24 cellular contexts compared by ENCODE assay signal in genomic region chr2:105708697-105709096, GRCh38.
"Had no signal": no experiment of that assay in that cellular context is flagged by ENCODE, and none has a peak within 500 bp of the region (broad histone marks: within the 10 kb centered on the region; RNA-seq: fewer than 3 reads in every experiment).

No MANE protein-coding gene starts in this region.

- H2AFZ ChIP-seq: parathyroid adenoma had no signal

- H3K4me3 Mint-ChIP-seq: activated T-cell treated with anti-CD3 and anti-CD28 coated beads, Interleukin-2, amount 50 U/mL, for 72 hours; immature natural killer cell; mesothelial cell of epicardium; naive thymus-derived CD4-positive, alpha-beta T cell; type B pancreatic cell had no signal

- H3K9me3 Mint-ChIP-seq: activated naive CD4-positive, alpha-beta T cell treated with anti-CD3 and anti-CD28 coated beads, Interleukin-2, amount 50 U/mL, for 72 hours; immature natural killer cell had no signal

- H3K4me1 Mint-ChIP-seq: immature natural killer cell, mesothelial cell of epicardium had no signal

- H3K9ac ChIP-seq: parathyroid adenoma had no signal

- H3K4me1 ChIP-seq: breast epithelium, parathyroid adenoma, psoas muscle, sigmoid colon, uterus had no signal

- H3K9me3 ChIP-seq: breast epithelium, psoas muscle, sigmoid colon, thoracic aorta, uterus had no signal

- H3K27me3 ChIP-seq: breast epithelium, sigmoid colon, uterus had no signal

- H3K36me3 Mint-ChIP-seq: activated naive CD4-positive, alpha-beta T cell treated with anti-CD3 and anti-CD28 coated beads, Interleukin-2, amount 50 U/mL, for 72 hours; immature natural killer cell; mesothelial cell of epicardium; naive thymus-derived CD4-positive, alpha-beta T cell; type B pancreatic cell had no signal

- H3K36me3 ChIP-seq: breast epithelium, sigmoid colon, thoracic aorta, uterus had no signal

- DNase-seq: activated naive CD4-positive, alpha-beta T cell; activated T-cell treated with anti-CD3 and anti-CD28 coated beads for 4 hours; activated T-cell treated with anti-CD3 and anti-CD28 coated beads, Interleukin-2, amount 50 U/mL, for 72 hours; central memory CD4-positive, alpha-beta T cell; foreskin fibroblast; hypothalamus; immature natural killer cell; kidney; left colon; naive thymus-derived CD4-positive, alpha-beta T cell; occipital lobe; psoas muscle; sigmoid colon; small intestine; stimulated activated CD4-positive, alpha-beta T cell treated with anti-CD3 and anti-CD28 coated beads, Interleukin-1b, Interleukin-23, amount 100 ng/mL, for 48 hours; stimulated activated naive CD8-positive, alpha-beta T cell treated with anti-CD3 and anti-CD28 coated beads, Interleukin-15, Interleukin-2, amounts not matched to agents 100 U/mL and 50 U/mL, for 24 hours; uterus had no signal

- ATAC-seq: activated naive CD4-positive, alpha-beta T cell treated with anti-CD3 and anti-CD28 coated beads, Interleukin-2, amount 50 U/mL, for 72 hours; activated T-cell treated with anti-CD3 and anti-CD28 coated beads, Interleukin-2, amount 50 U/mL, for 72 hours; esophagus mucosa; left colon; naive thymus-derived CD4-positive, alpha-beta T cell; psoas muscle; stimulated activated naive CD8-positive, alpha-beta T cell treated with anti-CD3 and anti-CD28 coated beads, Interleukin-15, Interleukin-2, amounts not matched to agents 100 U/mL and 50 U/mL, for 24 hours had no signal

- H3K4me3 ChIP-seq: breast epithelium, psoas muscle, sigmoid colon, thoracic aorta, uterus had no signal

- H3K79me2 ChIP-seq: parathyroid adenoma had no signal

- H3K27ac ChIP-seq: breast epithelium, parathyroid adenoma, psoas muscle, sigmoid colon, thoracic aorta, uterus had no signal

- H3K27ac Mint-ChIP-seq: activated naive CD4-positive, alpha-beta T cell treated with anti-CD3 and anti-CD28 coated beads, Interleukin-2, amount 50 U/mL, for 72 hours; activated T-cell treated with anti-CD3 and anti-CD28 coated beads, Interleukin-2, amount 50 U/mL, for 72 hours; immature natural killer cell; mesothelial cell of epicardium; type B pancreatic cell had no signal
